8 cellular contexts compared by ENCODE assay signal in the genomic region with DNA sequence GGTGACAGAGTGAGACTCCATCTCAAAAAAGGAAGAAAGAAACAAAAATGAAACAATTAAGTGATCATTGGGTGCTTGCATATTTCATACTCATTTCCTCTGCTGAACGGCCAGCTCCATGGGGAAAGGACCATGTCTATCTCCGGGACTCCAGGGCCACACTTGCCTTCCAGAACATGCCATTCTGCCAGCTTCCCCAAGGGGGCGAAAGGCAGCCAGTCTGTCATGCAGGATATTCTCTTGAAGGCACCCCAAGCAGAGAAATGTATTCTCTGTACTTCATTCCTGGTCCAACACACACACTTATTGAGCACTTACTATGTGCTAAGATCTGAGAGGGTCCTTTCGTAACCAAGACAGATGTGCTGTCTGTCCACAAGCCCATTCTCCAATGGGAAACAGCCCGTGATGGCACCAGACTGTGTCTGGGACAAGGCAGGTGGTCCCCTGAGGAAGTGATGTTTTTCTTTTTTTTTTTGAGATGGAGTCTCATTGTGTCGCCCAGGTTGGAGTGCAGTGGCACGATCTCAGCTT.
DNase-seq lines count a peak whose midpoint lies in the region; ATAC-seq and TF ChIP-seq lines count a peak whose summit lies in the region.

No MANE protein-coding gene starts in this region.

- H3K27me3 ChIP-seq in HL-60 (ENCODE audit: insufficient read depth, poor library complexity, severe bottlenecking), result no peaks in the 10 kb centered on the region

- H3K27ac ChIP-seq in C4-2B, result no peak overlapping the region
- H3K27ac ChIP-seq in HL-60 (replicated peaks), result no peak overlapping the region

- no peak overlapping the region for H3K4me3 ChIP-seq in HL-60 (replicated peaks; ENCODE audit: insufficient read depth, low read length)

- TF ChIP-seq CTCF in C4-2B (conservative IDR thresholded peaks at IDR 0.05) (peak; percentile 57), HL-60 (IDR thresholded peaks at IDR 0.05; ENCODE audit: insufficient read depth, low read length) (peak; percentile 46)

- DNase-seq in HL-60 (ENCODE audit: low read depth in 1 of 2, low spot score in 1 of 2), result peak in 1 of 2 experiments; percentile 70
- peak; percentile 61 for DNase-seq in activated CD4-positive, alpha-beta T cell treated with anti-CD3 and anti-CD28 coated beads for 48 hours
- DNase-seq in iPS-NIHi7 (ENCODE audit: extremely low spot score), result peak; percentile 60
- no peak for DNase-seq in NCI-H510A treated with DMSO at 0.1 percent for 48 hours (lab: John Stamatoyannopoulos, UW)
- no peak for DNase-seq in activated CD8-positive, alpha-beta memory T cell treated with anti-CD3 and anti-CD28 coated beads, Interleukin-2, amount 50 U/mL, for 48 hours

- no peak for ATAC-seq in HG03175 (IDR thresholded peaks at IDR 0.05; ENCODE audit: unreplicated experiment)
- ATAC-seq in HG02623 (IDR thresholded peaks at IDR 0.05; ENCODE audit: unreplicated experiment), result no peak

Comparison
In these comparisons a context has a peak if more than half of its experiments do, and no peak if none do; other contexts are left out.
1. DNase-seq: peak in activated CD4-positive, alpha-beta T cell treated with anti-CD3 and anti-CD28 coated beads for 48 hours (single experiment) and iPS-NIHi7 (single experiment); none in NCI-H510A treated with DMSO at 0.1 percent for 48 hours (single experiment) and activated CD8-positive, alpha-beta memory T cell treated with anti-CD3 and anti-CD28 coated beads, Interleukin-2, amount 50 U/mL, for 48 hours (single experiment).